Comparison of ENCODE assay signal across 1 cellular context in the genomic region with DNA sequence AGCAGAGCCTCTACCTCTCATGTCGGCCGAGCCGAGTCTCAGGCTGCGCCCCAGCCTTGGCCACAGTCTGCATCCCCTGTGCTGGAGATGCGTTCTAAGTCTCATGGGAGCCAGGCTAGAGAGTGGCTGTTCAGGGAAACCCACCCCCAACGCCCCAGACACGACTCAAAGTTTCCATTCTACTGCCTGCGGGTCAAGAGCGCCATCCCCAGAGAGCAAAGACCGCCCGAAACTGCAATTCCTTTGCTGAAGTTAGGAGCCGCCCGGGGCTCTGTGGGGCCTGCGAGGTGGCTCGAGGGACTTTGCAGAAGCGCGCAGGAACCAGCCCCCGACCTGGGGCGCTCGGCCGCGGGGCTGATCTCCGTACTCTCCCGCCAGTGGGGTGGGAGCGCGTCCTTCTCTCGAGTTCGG.
TF ChIP-seq lines count a peak whose summit lies in the region.

No MANE protein-coding gene starts in this region.

TF ChIP-seq in K562, 482 proteins besides CTCF, POLR2A, EP300 and RAD21:
- TF ChIP-seq RREB1 (CRISPR knock-in tag; IDR thresholded peaks at IDR 0.05) (no peak), NRF1 (conservative IDR thresholded peaks at IDR 0.05 in 1 of 2, IDR thresholded peaks at IDR 0.05 in 1 of 2) (no peak), TSHZ1 (CRISPR knock-in tag; IDR thresholded peaks at IDR 0.05) (no peak), BACH1 (tag; IDR thresholded peaks at IDR 0.05) (0 out of 2 replicates have a peak, but pooled peaks have one; percentile 24), ZBTB33 (CRISPR knock-in tag; IDR thresholded peaks at IDR 0.05) (peak; percentile 9; the same call in 1 of the 2 replicates), YBX1 (IDR thresholded peaks at IDR 0.05) (no peak), FOSL1 (tag; conservative IDR thresholded peaks at IDR 0.05) (0 out of 2 replicates have a peak, but pooled peaks have one; percentile 19), EP400 (IDR thresholded peaks at IDR 0.05) (no peak), L3MBTL2 (IDR thresholded peaks at IDR 0.05) (no peak)
- TF ChIP-seq, protein P1, sequence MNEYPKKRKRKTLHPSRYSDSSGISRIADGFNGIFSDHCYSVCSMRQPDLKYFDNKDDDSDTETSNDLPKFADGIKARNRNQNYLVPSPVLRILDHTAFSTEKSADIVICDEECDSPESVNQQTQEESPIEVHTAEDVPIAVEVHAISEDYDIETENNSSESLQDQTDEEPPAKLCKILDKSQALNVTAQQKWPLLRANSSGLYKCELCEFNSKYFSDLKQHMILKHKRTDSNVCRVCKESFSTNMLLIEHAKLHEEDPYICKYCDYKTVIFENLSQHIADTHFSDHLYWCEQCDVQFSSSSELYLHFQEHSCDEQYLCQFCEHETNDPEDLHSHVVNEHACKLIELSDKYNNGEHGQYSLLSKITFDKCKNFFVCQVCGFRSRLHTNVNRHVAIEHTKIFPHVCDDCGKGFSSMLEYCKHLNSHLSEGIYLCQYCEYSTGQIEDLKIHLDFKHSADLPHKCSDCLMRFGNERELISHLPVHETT (CRISPR knock-in tag; conservative IDR thresholded peaks at IDR 0.05 in 1 of 2, IDR thresholded peaks at IDR 0.05 in 1 of 2), result 0 out of 4 replicates have a peak, but pooled peaks of 1 of the 2 experiments have one; percentile 36
TF ChIP-seq in K562: peak in this region for 4.
